In the genomic region with DNA sequence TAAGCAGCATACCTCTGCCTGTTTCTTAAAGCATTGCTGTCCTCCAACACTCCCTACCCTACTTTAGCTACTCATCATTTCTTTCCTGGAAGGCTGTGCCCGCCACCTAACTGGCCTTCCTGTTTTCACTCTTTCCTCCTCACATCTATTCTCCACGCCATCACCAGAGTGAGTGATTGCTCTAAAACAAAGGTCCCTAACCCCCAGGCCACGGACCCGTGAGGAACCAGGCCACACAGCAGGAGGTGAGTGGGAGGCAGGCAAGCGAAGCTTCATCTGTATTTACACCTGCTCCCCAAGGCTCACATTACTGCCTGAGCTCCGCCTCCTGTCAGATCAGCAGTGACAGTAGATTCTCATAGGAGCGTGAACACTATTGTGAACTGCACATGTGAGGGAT, we compare ENCODE assay signal across 19 cellular contexts.
"Had no signal": no experiment of that assay in that cellular context is flagged by ENCODE, and none has a peak within 500 bp of the region (broad histone marks: within the 10 kb centered on the region; RNA-seq: fewer than 3 reads in every experiment).

No MANE protein-coding gene starts in this region.

- H3K4me3 ChIP-seq: dorsolateral prefrontal cortex, lower lobe of right lung, right atrium auricular region, smooth muscle cell, stomach, thyroid gland had no signal

- H3K27me3 ChIP-seq: dorsolateral prefrontal cortex, right atrium auricular region, stomach, thyroid gland had no signal

- H3K4me2 ChIP-seq: smooth muscle cell had no signal

- H3K79me2 ChIP-seq: parathyroid adenoma had no signal

- H3K9ac ChIP-seq: parathyroid adenoma had no signal

- H2AFZ ChIP-seq: parathyroid adenoma had no signal

- FAIRE-seq: colon, frontal cortex, keratinocyte had no signal

- H3K36me3 ChIP-seq: lower lobe of right lung, neutrophil, right atrium auricular region, stomach, thyroid gland had no signal

- ATAC-seq: left ventricle myocardium superior; lower lobe of right lung; naive thymus-derived CD8-positive, alpha-beta T cell; sciatic nerve; stimulated activated effector memory CD8-positive, alpha-beta T cell treated with anti-CD3 and anti-CD28 coated beads, Interleukin-12 subunit alpha, Interleukin-12 subunit beta, amount 100 ng/mL, for 72 hours had no signal

- H3K27ac ChIP-seq: dorsolateral prefrontal cortex, lower lobe of right lung, neutrophil, parathyroid adenoma, right atrium auricular region, stomach, thyroid gland had no signal

- DNase-seq: dorsolateral prefrontal cortex; effector CD4-positive, alpha-beta T cell; left ventricle myocardium superior; lower lobe of right lung; naive thymus-derived CD8-positive, alpha-beta T cell; stimulated activated CD4-positive, alpha-beta T cell treated with anti-CD3 and anti-CD28 coated beads, Interleukin-2, amount 100 ng/mL, for 24 hours; stimulated activated CD4-positive, alpha-beta T cell treated with anti-CD3 and anti-CD28 coated beads, Interleukin-4, amount 100 ng/mL, for 24 hours; stimulated activated naive CD4-positive, alpha-beta T cell treated with Interleukin-2 at 50 U/mL for 16 hours; stomach; thyroid gland had no signal

- H3K9me3 ChIP-seq: lower lobe of right lung, neutrophil, right atrium auricular region, stomach, thyroid gland had no signal

- H3K4me1 ChIP-seq: lower lobe of right lung, parathyroid adenoma, right atrium auricular region, stomach, thyroid gland had no signal
